ENCODE assay signal across 29 cellular contexts in the genomic region with DNA sequence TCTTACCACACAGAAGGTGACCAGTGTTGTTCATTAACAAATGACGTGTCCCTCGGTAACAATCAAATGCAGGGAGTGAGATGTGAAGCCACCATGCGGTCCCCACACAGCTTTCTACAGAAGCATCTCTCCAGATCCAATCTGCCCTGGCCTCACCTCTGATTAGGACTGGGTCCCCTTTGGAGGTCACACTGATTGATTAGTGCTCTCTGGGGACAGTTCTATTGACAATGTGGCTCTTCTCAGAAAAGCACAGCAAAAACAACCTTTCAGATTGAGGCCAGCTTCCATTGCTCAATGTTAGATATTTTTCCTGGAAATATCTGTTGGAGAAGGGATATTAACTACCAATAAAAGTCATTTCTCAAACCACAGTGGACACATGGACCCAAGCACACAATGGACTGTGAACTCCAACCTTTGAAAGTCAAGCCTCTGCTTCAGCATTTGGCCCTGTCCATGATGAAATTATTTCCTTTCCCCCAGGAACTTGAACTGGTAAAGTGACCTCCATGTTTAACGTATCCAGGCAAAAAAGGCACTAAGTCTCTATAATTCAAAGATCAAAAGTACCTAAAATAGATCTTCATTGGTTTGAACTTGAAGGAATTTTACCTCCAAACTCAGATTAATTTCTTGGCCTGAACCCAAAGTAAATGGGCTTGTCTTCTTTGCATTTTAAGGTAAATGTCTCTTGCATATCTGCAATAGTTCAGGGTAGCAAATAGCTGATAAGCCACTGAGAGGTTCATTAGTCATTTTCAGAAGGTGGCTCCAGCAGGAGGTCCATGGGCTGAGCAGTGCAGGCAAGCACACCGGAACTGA.
"Had no signal": no experiment of that assay in that cellular context is flagged by ENCODE, and none has a peak within 500 bp of the region (broad histone marks: within the 10 kb centered on the region; RNA-seq: fewer than 3 reads in every experiment).

No MANE protein-coding gene starts in this region.

- H3K36me3 Mint-ChIP-seq: activated naive CD8-positive, alpha-beta T cell; naive B cell; stimulated activated naive B cell treated with anti-CD40 and anti-IgM and Interleukin-4, amounts not matched to agents 10 μg/mL and 1 μg/mL and 100 μg/mL, for 72 hours had no signal

- H3K4me1 Mint-ChIP-seq: naive B cell; stimulated activated naive B cell treated with anti-CD40 and anti-IgM and Interleukin-4, amounts not matched to agents 10 μg/mL and 1 μg/mL and 100 μg/mL, for 72 hours had no signal

- H3K9me3 Mint-ChIP-seq: naive B cell; nephron progenitor cell; stimulated activated naive B cell treated with anti-CD40 and anti-IgM and Interleukin-4, amounts not matched to agents 10 μg/mL and 1 μg/mL and 100 μg/mL, for 72 hours had no signal

- H3K27me3 ChIP-seq: gastrocnemius medialis had no signal

- FAIRE-seq: colon, endometrium, islet of Langerhans, TTC549 had no signal

- H3K9me3 ChIP-seq: esophagus squamous epithelium, gastrocnemius medialis, neutrophil, prostate gland, suprapubic skin, tibial artery had no signal

- H3K4me3 ChIP-seq: esophagus squamous epithelium, gastrocnemius medialis, prostate gland, suprapubic skin, tibial artery had no signal

- H3K4me3 Mint-ChIP-seq: activated naive CD8-positive, alpha-beta T cell; naive B cell; nephron progenitor cell; stimulated activated naive B cell treated with anti-CD40 and anti-IgM and Interleukin-4, amounts not matched to agents 10 μg/mL and 1 μg/mL and 100 μg/mL, for 72 hours had no signal

- H3K4me1 ChIP-seq: gastrocnemius medialis, prostate gland, suprapubic skin, tibial artery had no signal

- H3K27ac Mint-ChIP-seq: activated naive CD8-positive, alpha-beta T cell; nephron progenitor cell; stimulated activated naive B cell treated with anti-CD40 and anti-IgM and Interleukin-4, amounts not matched to agents 10 μg/mL and 1 μg/mL and 100 μg/mL, for 72 hours had no signal

- H3K36me3 ChIP-seq: esophagus squamous epithelium, gastrocnemius medialis, neutrophil, prostate gland, suprapubic skin, tibial artery had no signal

- H3K27ac ChIP-seq: epithelial cell of prostate, esophagus squamous epithelium, gastrocnemius medialis, neutrophil, prostate gland, suprapubic skin, tibial artery, VCaP had no signal

- DNase-seq: activated CD4-positive, alpha-beta T cell treated with anti-CD3 and anti-CD28 coated beads for 4 hours; activated CD4-positive, alpha-beta T cell treated with anti-CD3 and anti-CD28 coated beads, Interleukin-2, amount 50 U/mL, for 48 hours; activated CD8-positive, alpha-beta memory T cell treated with anti-CD3 and anti-CD28 coated beads for 24 hours; activated effector memory CD4-positive, alpha-beta T cell treated with Interleukin-2 at 50 U/mL for 16 hours; activated naive CD4-positive, alpha-beta T cell treated with Interleukin-2 at 50 U/mL for 16 hours; anterior cingulate cortex; dermis blood vessel endothelial cell; effector CD4-positive, alpha-beta T cell; esophagus squamous epithelium; gastrocnemius medialis; glutamatergic neuron; left ventricle myocardium superior; mammary epithelial cell; naive B cell; nephron progenitor cell; stimulated activated CD4-positive, alpha-beta T cell treated with anti-CD3 and anti-CD28 coated beads, Interleukin-15, amount 100 ng/mL, for 24 hours; stimulated activated CD4-positive, alpha-beta T cell treated with anti-CD3 and anti-CD28 coated beads, Interleukin-2, amount 100 ng/mL, for 24 hours; stimulated activated naive B cell treated with anti-CD40 and anti-IgM and Interleukin-4, amounts not matched to agents 10 μg/mL and 1 μg/mL and 100 μg/mL, for 72 hours; tibial artery had no signal

- ATAC-seq: gastrocnemius medialis; left ventricle myocardium superior; stimulated activated naive B cell treated with anti-CD40 and anti-IgM and Interleukin-4, amounts not matched to agents 10 μg/mL and 1 μg/mL and 100 μg/mL, for 72 hours had no signal
